In genomic region chr3:144516029-144516428, GRCh38 we compare ENCODE assay signal across 16 cellular contexts.
DNase-seq lines count a peak whose midpoint lies in the region; ATAC-seq and TF ChIP-seq lines count a peak whose summit lies in the region.
"Had no signal": no experiment of that assay in that cellular context is flagged by ENCODE, and none has a peak within 500 bp of the region (broad histone marks: within the 10 kb centered on the region; RNA-seq: fewer than 3 reads in every experiment).

No MANE protein-coding gene starts in this region.

- H3K4me1 ChIP-seq in OCI-LY7 (ENCODE audit: insufficient read depth, low read length, poor library complexity, severe bottlenecking), result no peaks in the 10 kb centered on the region
- H3K4me1 ChIP-seq: A549, BE2C had no signal

- H3K27ac ChIP-seq in neural cell (ENCODE audit: low read length), result peak overlapping the region; percentile 32
- no peak overlapping the region for H3K27ac ChIP-seq in CD4-positive, alpha-beta T cell (ENCODE audit: low read depth, low read length)
- no peak overlapping the region for H3K27ac ChIP-seq in OCI-LY7 (ENCODE audit: low read depth, low read length, poor library complexity, severe bottlenecking)
- H3K27ac ChIP-seq: A549, C4-2B, GM23248, HL-60 had no signal

- CTCF ChIA-PET in CD4-positive, alpha-beta T cell (lab: Charles Lee), result no interaction called here
- CTCF ChIA-PET in OCI-LY7 (lab: Charles Lee; ENCODE audit: unreplicated experiment), result no interaction called here

- peak; percentile 97 for TF ChIP-seq EP300 in neural cell (conservative IDR thresholded peaks at IDR 0.05; ENCODE audit: poor library complexity, severe bottlenecking)

- H3K9me3 ChIP-seq in neural cell (ENCODE audit: low read length), result no peaks in the 10 kb centered on the region
- no peaks in the 10 kb centered on the region for H3K9me3 ChIP-seq in CD4-positive, alpha-beta T cell (ENCODE audit: control insufficient read depth, low read length)
- H3K9me3 ChIP-seq in OCI-LY7 (ENCODE audit: low read length), result no peaks in the 10 kb centered on the region
- H3K9me3 ChIP-seq: A549, BE2C had no signal

- no peaks in the 10 kb centered on the region for H3K36me3 ChIP-seq in neural cell (ENCODE audit: insufficient read depth, low read length)
- H3K36me3 ChIP-seq in OCI-LY7 (ENCODE audit: insufficient read depth, low read length), result no peaks in the 10 kb centered on the region
- H3K36me3 ChIP-seq: BE2C had no signal

- BruUV-seq in OCI-LY7 (replicated peaks; lab: Mats Ljungman, UMichigan), result no TSS peak

- intact Hi-C loops in natural killer cell (cut with micrococcal nuclease), result no loop called here
- intact Hi-C loops in CD4-positive, alpha-beta T cell (cut with DNase I, micrococcal nuclease), result no loop called here
- intact Hi-C loops in OCI-LY7 (cut with micrococcal nuclease; ENCODE audit: unreplicated experiment), result no loop called here

- H3K9ac ChIP-seq in neural cell (ENCODE audit: low read length), result no peak overlapping the region
- H3K9ac ChIP-seq: GM23248 had no signal

- H3K4me3 Mint-ChIP-seq in natural killer cell, result no peak overlapping the region
- H3K4me3 Mint-ChIP-seq in CD4-positive, alpha-beta T cell, result no peak overlapping the region

- H3K4me1 Mint-ChIP-seq in natural killer cell, result no peaks in the 10 kb centered on the region
- H3K4me1 Mint-ChIP-seq in CD4-positive, alpha-beta T cell (ENCODE audit: low read depth), result no peaks in the 10 kb centered on the region

- POLR2A ChIA-PET in CD4-positive, alpha-beta T cell (lab: Charles Lee), result no interaction called here
- POLR2A ChIA-PET in OCI-LY7 (lab: Charles Lee), result interaction anchor here (0.6 kb wide), 1 partner anchor 622 kb away, joined by 3 read pairs; no protein-coding TSS in a partner anchor

- H3K79me2 ChIP-seq in neural cell (replicated peaks; ENCODE audit: insufficient read depth, low read length) (no peaks in the 10 kb centered on the region), OCI-LY7 (ENCODE audit: insufficient read depth, low read depth, low read length) (no peaks in the 10 kb centered on the region)

- no peaks in the 10 kb centered on the region for H3K27me3 ChIP-seq in neural cell (ENCODE audit: insufficient read depth, low read depth, low read length)
- H3K27me3 ChIP-seq in CD4-positive, alpha-beta T cell (ENCODE audit: control insufficient read depth, insufficient read depth, low read length), result no peaks in the 10 kb centered on the region
- H3K27me3 ChIP-seq: BE2C had no signal

- H3K27ac Mint-ChIP-seq in natural killer cell, result no peak overlapping the region
- H3K27ac Mint-ChIP-seq in CD4-positive, alpha-beta T cell, result no peak overlapping the region

- H3K9me2 ChIP-seq in neural cell (ENCODE audit: insufficient read depth, low read length) (no peaks in the 10 kb centered on the region), OCI-LY7 (ENCODE audit: insufficient read depth, low read length) (no peaks in the 10 kb centered on the region)

- peaks cover 8% of the 10 kb centered on the region for H3F3A ChIP-seq in neural cell (ENCODE audit: insufficient read depth, low read length, poor library complexity, severe bottlenecking)

- H3K9me3 Mint-ChIP-seq in natural killer cell, result peaks cover 4 to 7% of the 10 kb centered on the region in 2 donors
- no peaks in the 10 kb centered on the region for H3K9me3 Mint-ChIP-seq in CD4-positive, alpha-beta T cell

- no peaks in the 10 kb centered on the region for H4K20me1 ChIP-seq in neural cell (ENCODE audit: insufficient read depth)
- no peaks in the 10 kb centered on the region for H4K20me1 ChIP-seq in OCI-LY7 (ENCODE audit: insufficient read depth, low read length)

- TF ChIP-seq RAD21 in neural cell (conservative IDR thresholded peaks at IDR 0.05), result peak; percentile 20

- peak; percentile 38 for DNase-seq in amniotic epithelial cell (ENCODE audit: low read depth)
- peak; percentile 4 for DNase-seq in fibroblast of gingiva (ENCODE audit: low read depth)
- no peak for DNase-seq in natural killer cell
- DNase-seq in CD4-positive, alpha-beta T cell, result no peak
- no peak for DNase-seq in SKM-1 (lab: John Stamatoyannopoulos, UW; ENCODE audit: unreplicated experiment)
- DNase-seq in OCI-LY7 (ENCODE audit: low spot score), result no peak
- DNase-seq: BE2C, Calu3, DMS79, GM23248 had no signal

- no peak for ATAC-seq in natural killer cell
- no peak for ATAC-seq in CD4-positive, alpha-beta T cell (ENCODE audit: poor library complexity)
- ATAC-seq: A549, GM12878, HCT116 had no signal

- no peaks in the 10 kb centered on the region for H3K36me3 Mint-ChIP-seq in natural killer cell
- no peaks in the 10 kb centered on the region for H3K36me3 Mint-ChIP-seq in CD4-positive, alpha-beta T cell (ENCODE audit: low read depth)

- H3K27me3 Mint-ChIP-seq in natural killer cell (ENCODE audit: low read depth in 2 of 2), result no peaks in the 10 kb centered on the region
- H3K27me3 Mint-ChIP-seq in CD4-positive, alpha-beta T cell, result peaks cover 5% of the 10 kb centered on the region

- TF ChIP-seq CTCF in neural cell (IDR thresholded peaks at IDR 0.05; ENCODE audit: poor library complexity, severe bottlenecking) (no peak), natural killer cell (IDR thresholded peaks at IDR 0.05) (no peak), OCI-LY7 (conservative IDR thresholded peaks at IDR 0.05; ENCODE audit: low read length) (no peak)
- TF ChIP-seq CTCF in CD4-positive, alpha-beta T cell (IDR thresholded peaks at IDR 0.05), result no peak

- no peak overlapping the region for H3K4me2 ChIP-seq in neural cell (ENCODE audit: low read length)
- no peak overlapping the region for H3K4me2 ChIP-seq in OCI-LY7 (ENCODE audit: low read length)
- H3K4me2 ChIP-seq: A549 had no signal

- H2AFZ ChIP-seq in neural cell (ENCODE audit: low read depth, low read length) (no peak overlapping the region), OCI-LY7 (ENCODE audit: low read length) (no peak overlapping the region)
- H2AFZ ChIP-seq: GM23248 had no signal

- no peak overlapping the region for H3K4me3 ChIP-seq in neural cell (ENCODE audit: low read length)
- no peak overlapping the region for H3K4me3 ChIP-seq in OCI-LY7 (ENCODE audit: low read depth, low read length, poor library complexity, severe bottlenecking)
- H3K4me3 ChIP-seq: A549, GM12878, GM23248 had no signal

TF ChIP-seq in neural cell, 6 proteins besides CTCF, POLR2A, EP300 and RAD21:
- TF ChIP-seq MXI1 (conservative IDR thresholded peaks at IDR 0.05; ENCODE audit: poor library complexity, severe bottlenecking) (no peak), SMC3 (conservative IDR thresholded peaks at IDR 0.05; ENCODE audit: poor library complexity) (no peak), POLR2AphosphoS5 (IDR thresholded peaks at IDR 0.05) (peak; percentile 78), EZH2 (IDR thresholded peaks at IDR 0.05; ENCODE audit: borderline replicate concordance, insufficient read depth, low read length, poor library complexity, severe bottlenecking) (no peak), TAF1 (IDR thresholded peaks at IDR 0.05; ENCODE audit: low read depth) (no peak)
- TF ChIP-seq, protein P1, sequence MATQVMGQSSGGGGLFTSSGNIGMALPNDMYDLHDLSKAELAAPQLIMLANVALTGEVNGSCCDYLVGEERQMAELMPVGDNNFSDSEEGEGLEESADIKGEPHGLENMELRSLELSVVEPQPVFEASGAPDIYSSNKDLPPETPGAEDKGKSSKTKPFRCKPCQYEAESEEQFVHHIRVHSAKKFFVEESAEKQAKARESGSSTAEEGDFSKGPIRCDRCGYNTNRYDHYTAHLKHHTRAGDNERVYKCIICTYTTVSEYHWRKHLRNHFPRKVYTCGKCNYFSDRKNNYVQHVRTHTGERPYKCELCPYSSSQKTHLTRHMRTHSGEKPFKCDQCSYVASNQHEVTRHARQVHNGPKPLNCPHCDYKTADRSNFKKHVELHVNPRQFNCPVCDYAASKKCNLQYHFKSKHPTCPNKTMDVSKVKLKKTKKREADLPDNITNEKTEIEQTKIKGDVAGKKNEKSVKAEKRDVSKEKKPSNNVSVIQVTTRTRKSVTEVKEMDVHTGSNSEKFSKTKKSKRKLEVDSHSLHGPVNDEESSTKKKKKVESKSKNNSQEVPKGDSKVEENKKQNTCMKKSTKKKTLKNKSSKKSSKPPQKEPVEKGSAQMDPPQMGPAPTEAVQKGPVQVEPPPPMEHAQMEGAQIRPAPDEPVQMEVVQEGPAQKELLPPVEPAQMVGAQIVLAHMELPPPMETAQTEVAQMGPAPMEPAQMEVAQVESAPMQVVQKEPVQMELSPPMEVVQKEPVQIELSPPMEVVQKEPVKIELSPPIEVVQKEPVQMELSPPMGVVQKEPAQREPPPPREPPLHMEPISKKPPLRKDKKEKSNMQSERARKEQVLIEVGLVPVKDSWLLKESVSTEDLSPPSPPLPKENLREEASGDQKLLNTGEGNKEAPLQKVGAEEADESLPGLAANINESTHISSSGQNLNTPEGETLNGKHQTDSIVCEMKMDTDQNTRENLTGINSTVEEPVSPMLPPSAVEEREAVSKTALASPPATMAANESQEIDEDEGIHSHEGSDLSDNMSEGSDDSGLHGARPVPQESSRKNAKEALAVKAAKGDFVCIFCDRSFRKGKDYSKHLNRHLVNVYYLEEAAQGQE (IDR thresholded peaks at IDR 0.05; ENCODE audit: borderline replicate concordance), result peak; percentile 81

Comparison
In these comparisons a context has a peak if more than half of its experiments do, and no peak if none do; other contexts are left out.
1. DNase-seq: peak in amniotic epithelial cell (single experiment) and fibroblast of gingiva (single experiment); none in natural killer cell (single experiment), CD4-positive, alpha-beta T cell (0 of 10), SKM-1 (single experiment) and OCI-LY7 (single experiment).